In the genomic region with DNA sequence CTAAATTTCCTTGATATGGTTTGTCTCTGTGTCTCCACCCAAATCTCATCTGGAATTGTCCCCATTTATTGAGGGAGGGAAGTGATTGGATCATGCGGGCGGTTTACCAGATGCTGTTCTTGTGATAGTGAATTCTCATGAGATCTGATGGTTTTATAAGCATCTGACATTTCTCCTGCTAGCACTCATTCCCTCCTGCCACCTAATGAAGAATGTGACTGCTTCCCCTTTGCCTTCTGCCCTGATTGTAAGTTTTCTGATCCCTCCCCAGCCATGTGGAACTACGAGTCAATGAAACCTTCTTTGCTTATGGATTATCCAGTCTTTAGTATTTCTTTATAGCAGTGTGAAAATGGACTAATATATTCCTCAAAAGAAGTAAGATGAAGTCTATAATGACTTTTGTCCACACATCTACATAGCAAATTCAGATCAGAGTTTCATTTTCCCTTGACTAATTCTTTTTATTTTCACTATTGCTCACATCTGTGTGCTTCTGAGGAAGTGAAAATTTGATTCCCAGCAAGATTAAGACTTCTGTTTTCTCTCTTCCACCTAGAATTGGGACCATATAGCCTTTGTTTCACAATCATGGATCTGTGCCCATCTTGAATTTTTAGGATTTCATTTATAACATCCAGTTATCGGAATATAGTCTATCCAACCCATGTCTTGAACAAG, we compare ENCODE assay signal across 12 cellular contexts.
DNase-seq lines count a peak whose midpoint lies in the region; ATAC-seq and TF ChIP-seq lines count a peak whose summit lies in the region.
"Had no signal": no experiment of that assay in that cellular context is flagged by ENCODE, and none has a peak within 500 bp of the region (broad histone marks: within the 10 kb centered on the region; RNA-seq: fewer than 3 reads in every experiment).

No MANE protein-coding gene starts in this region.

- no peak overlapping the region for H2BK5ac ChIP-seq in neuronal stem cell (ENCODE audit: low read length)

- no peak overlapping the region for H3K4me2 ChIP-seq in neuronal stem cell (ENCODE audit: insufficient read depth, low read length, poor library complexity, severe bottlenecking)

- H3K9ac ChIP-seq in neuronal stem cell (ENCODE audit: low read depth, low read length, poor library complexity) = no peak overlapping the region

- no peak overlapping the region for H2BK15ac ChIP-seq in neuronal stem cell (ENCODE audit: low read length)

- no peak overlapping the region for H2BK120ac ChIP-seq in neuronal stem cell (ENCODE audit: low read depth, low read length)

- CTCF ChIA-PET in activated CD8-positive, alpha-beta T cell treated with anti-CD3 and anti-CD28 coated beads for 36 hours (lab: Charles Lee) = no interaction called here
- CTCF ChIA-PET in activated CD8-positive, alpha-beta T cell treated with anti-CD3 and anti-CD28 coated beads, Interleukin-2, amount 10 ng/mL, durations not matched to agents 7 days and 5 days (lab: Charles Lee) = interaction anchor here (0.7 kb wide), 1 partner anchor 1098 kb away, joined by 4 read pairs; no protein-coding TSS in a partner anchor

- H3K9me3 ChIP-seq in neuronal stem cell (replicated peaks in 1 of 2; ENCODE audit: control insufficient read depth in 2 of 2, insufficient read depth in 1 of 2, low read depth in 1 of 2, low read length in 2 of 2) = no peaks in the 10 kb centered on the region
- H3K9me3 ChIP-seq: upper lobe of left lung had no signal

- H2AFZ ChIP-seq in neuronal stem cell (ENCODE audit: low read length) = no peak overlapping the region

- no peaks in the 10 kb centered on the region for H3K36me3 Mint-ChIP-seq in activated CD8-positive, alpha-beta T cell treated with anti-CD3 and anti-CD28 coated beads for 36 hours (ENCODE audit: low read depth)
- no peaks in the 10 kb centered on the region for H3K36me3 Mint-ChIP-seq in activated CD8-positive, alpha-beta T cell treated with anti-CD3 and anti-CD28 coated beads, Interleukin-2, amount 10 ng/mL, durations not matched to agents 7 days and 5 days (ENCODE audit: low read depth)

- no peak overlapping the region for H3K14ac ChIP-seq in neuronal stem cell (ENCODE audit: low read length)

- peaks cover 15% of the 10 kb centered on the region for H3K4me1 Mint-ChIP-seq in activated CD8-positive, alpha-beta T cell treated with anti-CD3 and anti-CD28 coated beads for 36 hours (ENCODE audit: low read depth)
- peaks cover 7% of the 10 kb centered on the region for H3K4me1 Mint-ChIP-seq in activated CD8-positive, alpha-beta T cell treated with anti-CD3 and anti-CD28 coated beads, Interleukin-2, amount 10 ng/mL, durations not matched to agents 7 days and 5 days (ENCODE audit: low read depth)

- H3K27ac ChIP-seq in neuronal stem cell (replicated peaks; ENCODE audit: low read length) = no peak overlapping the region
- H3K27ac ChIP-seq: upper lobe of left lung had no signal

- H4K91ac ChIP-seq in neuronal stem cell (ENCODE audit: low read depth, low read length, poor library complexity) = no peak overlapping the region

- H3K18ac ChIP-seq in neuronal stem cell (ENCODE audit: low read length) = no peak overlapping the region

- no peak overlapping the region for H3K27ac Mint-ChIP-seq in activated CD8-positive, alpha-beta T cell treated with anti-CD3 and anti-CD28 coated beads for 36 hours
- H3K27ac Mint-ChIP-seq in activated CD8-positive, alpha-beta T cell treated with anti-CD3 and anti-CD28 coated beads, Interleukin-2, amount 10 ng/mL, durations not matched to agents 7 days and 5 days = no peak overlapping the region

- DNase-seq in activated CD8-positive, alpha-beta T cell treated with anti-CD3 and anti-CD28 coated beads for 36 hours = no peak
- no peak for DNase-seq in activated CD8-positive, alpha-beta T cell treated with anti-CD3 and anti-CD28 coated beads, Interleukin-2, amount 10 ng/mL, durations not matched to agents 7 days and 5 days
- no peak for DNase-seq in stimulated activated naive CD8-positive, alpha-beta T cell treated with anti-CD3 and anti-CD28 coated beads, Interleukin-15, Interleukin-2, amounts not matched to agents 100 U/mL and 50 U/mL, for 24 hours
- no peak for DNase-seq in HUDEP-2 (lab: John Stamatoyannopoulos, UW; ENCODE audit: unreplicated experiment in 76 of 76)
- no peak for DNase-seq in GM13977 (ENCODE audit: low spot score)
- DNase-seq in neuronal stem cell (ENCODE audit: low spot score) = no peak
- DNase-seq: midbrain; NCI-H1436; NK-92 treated with Interleukin-12 subunit alpha and Interleukin-12 subunit beta, amount 100 ng/mL, for 24 hours; upper lobe of left lung had no signal

- H2AK5ac ChIP-seq in neuronal stem cell (ENCODE audit: low read depth, low read length) = no peak overlapping the region

- ATAC-seq in activated CD8-positive, alpha-beta T cell treated with anti-CD3 and anti-CD28 coated beads for 36 hours = peak; percentile 65
- ATAC-seq in activated CD8-positive, alpha-beta T cell treated with anti-CD3 and anti-CD28 coated beads, Interleukin-2, amount 10 ng/mL, durations not matched to agents 7 days and 5 days = no peak
- peak; percentile 68 for ATAC-seq in GM21825 (IDR thresholded peaks at IDR 0.05; ENCODE audit: unreplicated experiment)
- ATAC-seq in HG03280 (IDR thresholded peaks at IDR 0.05; ENCODE audit: unreplicated experiment) = peak; percentile 59
- peak; percentile 51 for ATAC-seq in stimulated activated naive CD8-positive, alpha-beta T cell treated with anti-CD3 and anti-CD28 coated beads, Interleukin-15, Interleukin-2, amounts not matched to agents 100 U/mL and 50 U/mL, for 24 hours

- H4K8ac ChIP-seq in neuronal stem cell (ENCODE audit: low read depth, low read length) = no peak overlapping the region

- WGBS in neuronal stem cell (ENCODE audit: extremely low coverage in 2 of 2, insufficient read length in 2 of 2, insufficient replicate concordance in 1 of 2), 2 donors = no CpG with 5 or more reads among the region's 4 CpGs

- peaks cover 0 to 5% of the 10 kb centered on the region in 2 donors for H3K4me1 ChIP-seq in neuronal stem cell (ENCODE audit: control insufficient read depth in 2 of 2, insufficient read depth in 1 of 2, low read depth in 1 of 2, low read length in 2 of 2)
- H3K4me1 ChIP-seq: upper lobe of left lung had no signal

- H3K4me3 ChIP-seq in neuronal stem cell (ENCODE audit: low read length in 2 of 2) = no peak overlapping the region
- H3K4me3 ChIP-seq: upper lobe of left lung had no signal

- H3K27me3 Mint-ChIP-seq in activated CD8-positive, alpha-beta T cell treated with anti-CD3 and anti-CD28 coated beads for 36 hours = peaks cover 28% of the 10 kb centered on the region
- H3K27me3 Mint-ChIP-seq in activated CD8-positive, alpha-beta T cell treated with anti-CD3 and anti-CD28 coated beads, Interleukin-2, amount 10 ng/mL, durations not matched to agents 7 days and 5 days (ENCODE audit: low read depth) = peaks cover 10% of the 10 kb centered on the region

- no peak overlapping the region for H3K23ac ChIP-seq in neuronal stem cell (ENCODE audit: low read depth, low read length, poor library complexity)

- H2BK12ac ChIP-seq in neuronal stem cell (ENCODE audit: low read length) = no peak overlapping the region

- intact Hi-C loops in activated CD8-positive, alpha-beta T cell treated with anti-CD3 and anti-CD28 coated beads for 36 hours (cut with micrococcal nuclease) = loop anchor here (1.0 kb wide), 1 partner anchor 128 kb away; no protein-coding TSS in a partner anchor

- no peak for TF ChIP-seq CTCF in activated CD8-positive, alpha-beta T cell treated with anti-CD3 and anti-CD28 coated beads for 36 hours (IDR thresholded peaks at IDR 0.05)
- TF ChIP-seq CTCF in GM13977 (IDR thresholded peaks at IDR 0.05; ENCODE audit: extremely low read depth, insufficient read depth, missing control alignments) = no peak

- H3K36me3 ChIP-seq in neuronal stem cell (replicated peaks in 1 of 2; ENCODE audit: control insufficient read depth in 2 of 2, insufficient read depth in 2 of 2, low read length in 2 of 2) = no peaks in the 10 kb centered on the region
- H3K36me3 ChIP-seq: upper lobe of left lung had no signal

- in situ Hi-C loops in GM13977 (cut with MboI; ENCODE audit: low pct_unique_long_range_greater_than_20kb, low sequenced_read_pairs, unreplicated experiment) = no loop called here

- no peaks in the 10 kb centered on the region for H3K27me3 ChIP-seq in neuronal stem cell (ENCODE audit: control insufficient read depth in 3 of 3, insufficient read depth in 3 of 3, low read depth in 1 of 3, low read length in 3 of 3)
- H3K27me3 ChIP-seq: upper lobe of left lung had no signal

- H3K79me1 ChIP-seq in neuronal stem cell (ENCODE audit: low read depth, low read length) = no peaks in the 10 kb centered on the region

- no peak overlapping the region for H3K4ac ChIP-seq in neuronal stem cell (ENCODE audit: low read length)

- POLR2A ChIA-PET in activated CD8-positive, alpha-beta T cell treated with anti-CD3 and anti-CD28 coated beads for 36 hours (lab: Charles Lee) = no interaction called here
- POLR2A ChIA-PET in activated CD8-positive, alpha-beta T cell treated with anti-CD3 and anti-CD28 coated beads, Interleukin-2, amount 10 ng/mL, durations not matched to agents 7 days and 5 days (lab: Charles Lee) = interaction anchor here (0.6 kb wide), 1 partner anchor 176 kb away, joined by 3 read pairs; no protein-coding TSS in a partner anchor

- peaks cover 1% of the 10 kb centered on the region for H3K9me3 Mint-ChIP-seq in activated CD8-positive, alpha-beta T cell treated with anti-CD3 and anti-CD28 coated beads for 36 hours
- H3K9me3 Mint-ChIP-seq in activated CD8-positive, alpha-beta T cell treated with anti-CD3 and anti-CD28 coated beads, Interleukin-2, amount 10 ng/mL, durations not matched to agents 7 days and 5 days (ENCODE audit: insufficient read depth) = no peaks in the 10 kb centered on the region

- no peak overlapping the region for H3K4me3 Mint-ChIP-seq in activated CD8-positive, alpha-beta T cell treated with anti-CD3 and anti-CD28 coated beads for 36 hours
- no peak overlapping the region for H3K4me3 Mint-ChIP-seq in activated CD8-positive, alpha-beta T cell treated with anti-CD3 and anti-CD28 coated beads, Interleukin-2, amount 10 ng/mL, durations not matched to agents 7 days and 5 days
